1 cellular context compared by ENCODE assay signal in genomic region chr20:16475225-16475624, GRCh38.
TF ChIP-seq lines count a peak whose summit lies in the region.

No MANE protein-coding gene starts in this region.

TF ChIP-seq in SK-N-SH, 30 proteins besides CTCF, POLR2A, EP300 and RAD21 (continued from another document):
- TF ChIP-seq, protein P1, sequence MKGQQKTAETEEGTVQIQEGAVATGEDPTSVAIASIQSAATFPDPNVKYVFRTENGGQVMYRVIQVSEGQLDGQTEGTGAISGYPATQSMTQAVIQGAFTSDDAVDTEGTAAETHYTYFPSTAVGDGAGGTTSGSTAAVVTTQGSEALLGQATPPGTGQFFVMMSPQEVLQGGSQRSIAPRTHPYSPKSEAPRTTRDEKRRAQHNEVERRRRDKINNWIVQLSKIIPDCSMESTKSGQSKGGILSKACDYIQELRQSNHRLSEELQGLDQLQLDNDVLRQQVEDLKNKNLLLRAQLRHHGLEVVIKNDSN (IDR thresholded peaks at IDR 0.05; ENCODE audit: borderline replicate concordance, low read depth): no peak
